1 cellular context compared by ENCODE assay signal in genomic region chr6:84777888-84778287, GRCh38.
TF ChIP-seq lines count a peak whose summit lies in the region.

No MANE protein-coding gene starts in this region.

TF ChIP-seq in HEK293, 187 proteins besides CTCF, POLR2A, EP300 and RAD21 (continued from another document and continues in another):
- no peak for TF ChIP-seq KLF17 (tag by site-specific recombination; IDR thresholded peaks at IDR 0.05)
- TF ChIP-seq SETDB1 (IDR thresholded peaks at IDR 0.05; ENCODE audit: insufficient read length, low read length): no peak
- no peak for TF ChIP-seq ZNF830 (tag by site-specific recombination; IDR thresholded peaks at IDR 0.05; ENCODE audit: low read depth)
- TF ChIP-seq, protein P1, sequence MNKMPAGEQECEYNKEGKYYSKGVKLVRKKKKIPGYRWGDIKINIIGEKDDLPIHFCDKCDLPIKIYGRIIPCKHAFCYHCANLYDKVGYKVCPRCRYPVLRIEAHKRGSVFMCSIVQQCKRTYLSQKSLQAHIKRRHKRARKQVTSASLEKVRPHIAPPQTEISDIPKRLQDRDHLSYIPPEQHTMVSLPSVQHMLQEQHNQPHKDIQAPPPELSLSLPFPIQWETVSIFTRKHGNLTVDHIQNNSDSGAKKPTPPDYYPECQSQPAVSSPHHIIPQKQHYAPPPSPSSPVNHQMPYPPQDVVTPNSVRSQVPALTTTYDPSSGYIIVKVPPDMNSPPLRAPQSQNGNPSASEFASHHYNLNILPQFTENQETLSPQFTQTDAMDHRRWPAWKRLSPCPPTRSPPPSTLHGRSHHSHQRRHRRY (tag by site-specific recombination; IDR thresholded peaks at IDR 0.05): no peak
- no peak for TF ChIP-seq ZBTB11 (tag by site-specific recombination; conservative IDR thresholded peaks at IDR 0.05; ENCODE audit: low read depth)
- no peak for TF ChIP-seq ZBTB44 (tag by site-specific recombination; IDR thresholded peaks at IDR 0.05)
- no peak for TF ChIP-seq ZBTB20 (tag by site-specific recombination; IDR thresholded peaks at IDR 0.05)
- TF ChIP-seq ZSCAN16 (tag by site-specific recombination; IDR thresholded peaks at IDR 0.05): no peak
- TF ChIP-seq, protein P2, sequence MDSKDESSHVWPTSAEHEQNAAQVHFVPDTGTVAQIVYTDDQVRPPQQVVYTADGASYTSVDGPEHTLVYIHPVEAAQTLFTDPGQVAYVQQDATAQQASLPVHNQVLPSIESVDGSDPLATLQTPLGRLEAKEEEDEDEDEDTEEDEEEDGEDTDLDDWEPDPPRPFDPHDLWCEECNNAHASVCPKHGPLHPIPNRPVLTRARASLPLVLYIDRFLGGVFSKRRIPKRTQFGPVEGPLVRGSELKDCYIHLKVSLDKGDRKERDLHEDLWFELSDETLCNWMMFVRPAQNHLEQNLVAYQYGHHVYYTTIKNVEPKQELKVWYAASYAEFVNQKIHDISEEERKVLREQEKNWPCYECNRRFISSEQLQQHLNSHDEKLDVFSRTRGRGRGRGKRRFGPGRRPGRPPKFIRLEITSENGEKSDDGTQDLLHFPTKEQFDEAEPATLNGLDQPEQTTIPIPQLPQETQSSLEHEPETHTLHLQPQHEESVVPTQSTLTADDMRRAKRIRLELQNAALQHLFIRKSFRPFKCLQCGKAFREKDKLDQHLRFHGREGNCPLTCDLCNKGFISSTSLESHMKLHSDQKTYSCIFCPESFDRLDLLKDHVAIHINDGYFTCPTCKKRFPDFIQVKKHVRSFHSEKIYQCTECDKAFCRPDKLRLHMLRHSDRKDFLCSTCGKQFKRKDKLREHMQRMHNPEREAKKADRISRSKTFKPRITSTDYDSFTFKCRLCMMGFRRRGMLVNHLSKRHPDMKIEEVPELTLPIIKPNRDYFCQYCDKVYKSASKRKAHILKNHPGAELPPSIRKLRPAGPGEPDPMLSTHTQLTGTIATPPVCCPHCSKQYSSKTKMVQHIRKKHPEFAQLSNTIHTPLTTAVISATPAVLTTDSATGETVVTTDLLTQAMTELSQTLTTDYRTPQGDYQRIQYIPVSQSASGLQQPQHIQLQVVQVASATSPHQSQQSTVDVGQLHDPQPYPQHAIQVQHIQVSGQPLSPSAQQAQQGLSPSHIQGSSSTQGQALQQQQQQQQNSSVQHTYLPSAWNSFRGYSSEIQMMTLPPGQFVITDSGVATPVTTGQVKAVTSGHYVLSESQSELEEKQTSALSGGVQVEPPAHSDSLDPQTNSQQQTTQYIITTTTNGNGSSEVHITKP (tag by site-specific recombination; IDR thresholded peaks at IDR 0.05): no peak
- no peak for TF ChIP-seq ZNF24 (tag by site-specific recombination; IDR thresholded peaks at IDR 0.05)
- no peak for TF ChIP-seq ZNF530 (tag by site-specific recombination; IDR thresholded peaks at IDR 0.05; ENCODE audit: low read depth)
- TF ChIP-seq ZBTB8A (tag by site-specific recombination; IDR thresholded peaks at IDR 0.05): no peak
- TF ChIP-seq ZNF514 (tag by site-specific recombination; IDR thresholded peaks at IDR 0.05): no peak
- TF ChIP-seq, protein P3, sequence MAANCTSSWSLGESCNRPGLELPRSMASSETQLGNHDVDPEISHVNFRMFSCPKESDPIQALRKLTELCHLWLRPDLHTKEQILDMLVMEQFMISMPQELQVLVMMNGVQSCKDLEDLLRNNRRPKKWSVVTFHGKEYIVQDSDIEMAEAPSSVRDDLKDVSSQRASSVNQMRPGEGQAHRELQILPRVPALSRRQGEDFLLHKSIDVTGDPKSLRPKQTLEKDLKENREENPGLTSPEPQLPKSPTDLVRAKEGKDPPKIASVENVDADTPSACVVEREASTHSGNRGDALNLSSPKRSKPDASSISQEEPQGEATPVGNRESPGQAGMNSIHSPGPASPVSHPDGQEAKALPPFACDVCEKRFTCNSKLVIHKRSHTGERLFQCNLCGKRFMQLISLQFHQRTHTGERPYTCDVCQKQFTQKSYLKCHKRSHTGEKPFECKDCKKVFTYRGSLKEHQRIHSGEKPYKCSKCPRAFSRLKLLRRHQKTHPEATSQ (tag by site-specific recombination; IDR thresholded peaks at IDR 0.05): no peak
- TF ChIP-seq, protein P4, sequence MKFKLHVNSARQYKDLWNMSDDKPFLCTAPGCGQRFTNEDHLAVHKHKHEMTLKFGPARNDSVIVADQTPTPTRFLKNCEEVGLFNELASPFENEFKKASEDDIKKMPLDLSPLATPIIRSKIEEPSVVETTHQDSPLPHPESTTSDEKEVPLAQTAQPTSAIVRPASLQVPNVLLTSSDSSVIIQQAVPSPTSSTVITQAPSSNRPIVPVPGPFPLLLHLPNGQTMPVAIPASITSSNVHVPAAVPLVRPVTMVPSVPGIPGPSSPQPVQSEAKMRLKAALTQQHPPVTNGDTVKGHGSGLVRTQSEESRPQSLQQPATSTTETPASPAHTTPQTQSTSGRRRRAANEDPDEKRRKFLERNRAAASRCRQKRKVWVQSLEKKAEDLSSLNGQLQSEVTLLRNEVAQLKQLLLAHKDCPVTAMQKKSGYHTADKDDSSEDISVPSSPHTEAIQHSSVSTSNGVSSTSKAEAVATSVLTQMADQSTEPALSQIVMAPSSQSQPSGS (tag by site-specific recombination; IDR thresholded peaks at IDR 0.05; ENCODE audit: low read depth): no peak
- no peak for TF ChIP-seq ZNF133 (tag by site-specific recombination; IDR thresholded peaks at IDR 0.05)
- TF ChIP-seq ZNF510 (tag by site-specific recombination; IDR thresholded peaks at IDR 0.05; ENCODE audit: insufficient replicate concordance): no peak
- TF ChIP-seq, protein P5, sequence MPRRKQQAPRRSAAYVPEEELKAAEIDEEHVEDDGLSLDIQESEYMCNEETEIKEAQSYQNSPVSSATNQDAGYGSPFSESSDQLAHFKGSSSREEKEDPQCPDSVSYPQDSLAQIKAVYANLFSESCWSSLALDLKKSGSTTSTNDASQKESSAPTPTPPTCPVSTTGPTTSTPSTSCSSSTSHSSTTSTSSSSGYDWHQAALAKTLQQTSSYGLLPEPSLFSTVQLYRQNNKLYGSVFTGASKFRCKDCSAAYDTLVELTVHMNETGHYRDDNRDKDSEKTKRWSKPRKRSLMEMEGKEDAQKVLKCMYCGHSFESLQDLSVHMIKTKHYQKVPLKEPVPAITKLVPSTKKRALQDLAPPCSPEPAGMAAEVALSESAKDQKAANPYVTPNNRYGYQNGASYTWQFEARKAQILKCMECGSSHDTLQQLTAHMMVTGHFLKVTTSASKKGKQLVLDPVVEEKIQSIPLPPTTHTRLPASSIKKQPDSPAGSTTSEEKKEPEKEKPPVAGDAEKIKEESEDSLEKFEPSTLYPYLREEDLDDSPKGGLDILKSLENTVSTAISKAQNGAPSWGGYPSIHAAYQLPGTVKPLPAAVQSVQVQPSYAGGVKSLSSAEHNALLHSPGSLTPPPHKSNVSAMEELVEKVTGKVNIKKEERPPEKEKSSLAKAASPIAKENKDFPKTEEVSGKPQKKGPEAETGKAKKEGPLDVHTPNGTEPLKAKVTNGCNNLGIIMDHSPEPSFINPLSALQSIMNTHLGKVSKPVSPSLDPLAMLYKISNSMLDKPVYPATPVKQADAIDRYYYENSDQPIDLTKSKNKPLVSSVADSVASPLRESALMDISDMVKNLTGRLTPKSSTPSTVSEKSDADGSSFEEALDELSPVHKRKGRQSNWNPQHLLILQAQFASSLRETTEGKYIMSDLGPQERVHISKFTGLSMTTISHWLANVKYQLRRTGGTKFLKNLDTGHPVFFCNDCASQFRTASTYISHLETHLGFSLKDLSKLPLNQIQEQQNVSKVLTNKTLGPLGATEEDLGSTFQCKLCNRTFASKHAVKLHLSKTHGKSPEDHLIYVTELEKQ (tag by site-specific recombination; IDR thresholded peaks at IDR 0.05; ENCODE audit: borderline replicate concordance): peak; percentile 43; the same call in 1 of the 2 replicates
- no peak for TF ChIP-seq ZNF623 (tag by site-specific recombination; IDR thresholded peaks at IDR 0.05)
- no peak for TF ChIP-seq ZNF274 (IDR thresholded peaks at IDR 0.05; ENCODE audit: low read length)
- TF ChIP-seq ZNF274 (tag by site-specific recombination; IDR thresholded peaks at IDR 0.05; ENCODE audit: borderline replicate concordance): no peak
- TF ChIP-seq ZNF366 (tag by site-specific recombination; conservative IDR thresholded peaks at IDR 0.05): peak; percentile 58
- TF ChIP-seq ZNF335 (tag by site-specific recombination; conservative IDR thresholded peaks at IDR 0.05): 0 out of 2 replicates have a peak, but pooled peaks have one; percentile 17
- no peak for TF ChIP-seq AEBP2 (tag by site-specific recombination; IDR thresholded peaks at IDR 0.05; ENCODE audit: borderline replicate concordance)
- peak; percentile 22; the same call in 1 of the 2 replicates for TF ChIP-seq ZBTB21 (tag by site-specific recombination; IDR thresholded peaks at IDR 0.05)
- no peak for TF ChIP-seq IKZF3 (tag by site-specific recombination; IDR thresholded peaks at IDR 0.05)
- TF ChIP-seq ZNF544 (tag by site-specific recombination; IDR thresholded peaks at IDR 0.05): no peak
- TF ChIP-seq, protein P6, sequence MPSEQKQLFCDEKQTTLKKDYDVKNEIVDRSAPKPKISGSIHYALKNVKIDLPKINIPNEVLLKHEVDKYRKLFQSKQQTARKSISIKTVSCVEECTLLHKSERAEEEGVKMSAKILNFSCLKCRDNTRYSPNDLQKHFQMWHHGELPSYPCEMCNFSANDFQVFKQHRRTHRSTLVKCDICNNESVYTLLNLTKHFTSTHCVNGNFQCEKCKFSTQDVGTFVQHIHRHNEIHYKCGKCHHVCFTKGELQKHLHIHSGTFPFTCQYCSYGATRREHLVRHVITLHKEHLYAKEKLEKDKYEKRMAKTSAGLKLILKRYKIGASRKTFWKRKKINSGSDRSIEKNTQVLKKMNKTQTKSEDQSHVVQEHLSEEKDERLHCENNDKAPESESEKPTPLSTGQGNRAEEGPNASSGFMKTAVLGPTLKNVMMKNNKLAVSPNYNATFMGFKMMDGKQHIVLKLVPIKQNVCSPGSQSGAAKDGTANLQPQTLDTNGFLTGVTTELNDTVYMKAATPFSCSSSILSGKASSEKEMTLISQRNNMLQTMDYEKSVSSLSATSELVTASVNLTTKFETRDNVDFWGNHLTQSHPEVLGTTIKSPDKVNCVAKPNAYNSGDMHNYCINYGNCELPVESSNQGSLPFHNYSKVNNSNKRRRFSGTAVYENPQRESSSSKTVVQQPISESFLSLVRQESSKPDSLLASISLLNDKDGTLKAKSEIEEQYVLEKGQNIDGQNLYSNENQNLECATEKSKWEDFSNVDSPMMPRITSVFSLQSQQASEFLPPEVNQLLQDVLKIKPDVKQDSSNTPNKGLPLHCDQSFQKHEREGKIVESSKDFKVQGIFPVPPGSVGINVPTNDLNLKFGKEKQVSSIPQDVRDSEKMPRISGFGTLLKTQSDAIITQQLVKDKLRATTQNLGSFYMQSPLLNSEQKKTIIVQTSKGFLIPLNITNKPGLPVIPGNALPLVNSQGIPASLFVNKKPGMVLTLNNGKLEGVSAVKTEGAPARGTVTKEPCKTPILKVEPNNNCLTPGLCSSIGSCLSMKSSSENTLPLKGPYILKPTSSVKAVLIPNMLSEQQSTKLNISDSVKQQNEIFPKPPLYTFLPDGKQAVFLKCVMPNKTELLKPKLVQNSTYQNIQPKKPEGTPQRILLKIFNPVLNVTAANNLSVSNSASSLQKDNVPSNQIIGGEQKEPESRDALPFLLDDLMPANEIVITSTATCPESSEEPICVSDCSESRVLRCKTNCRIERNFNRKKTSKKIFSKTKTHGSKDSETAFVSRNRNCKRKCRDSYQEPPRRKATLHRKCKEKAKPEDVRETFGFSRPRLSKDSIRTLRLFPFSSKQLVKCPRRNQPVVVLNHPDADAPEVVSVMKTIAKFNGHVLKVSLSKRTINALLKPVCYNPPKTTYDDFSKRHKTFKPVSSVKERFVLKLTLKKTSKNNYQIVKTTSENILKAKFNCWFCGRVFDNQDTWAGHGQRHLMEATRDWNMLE (tag by site-specific recombination; conservative IDR thresholded peaks at IDR 0.05; ENCODE audit: low read depth): no peak
- no peak for TF ChIP-seq ZNF560 (tag by site-specific recombination; IDR thresholded peaks at IDR 0.05; ENCODE audit: borderline replicate concordance)
